In the genomic region with DNA sequence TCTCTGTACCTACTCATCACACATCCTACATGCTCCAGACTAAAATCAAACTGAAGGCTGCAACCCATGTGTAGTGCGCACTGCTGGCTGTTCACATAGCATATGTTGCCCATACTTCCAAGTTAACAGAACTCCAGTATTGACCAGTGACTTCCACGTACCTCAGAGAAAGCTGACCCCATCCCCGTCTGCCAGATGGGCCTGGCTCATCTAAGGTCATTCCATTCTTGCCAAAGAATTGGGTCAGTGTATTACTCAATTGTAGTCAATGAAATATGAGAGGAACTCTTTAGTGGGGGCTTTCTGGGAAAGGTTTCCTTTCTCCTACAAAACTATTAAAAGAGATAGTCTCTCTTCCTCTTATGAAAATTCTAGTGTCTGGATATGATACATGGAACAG, we compare ENCODE assay signal across 23 cellular contexts.
"Had no signal": no experiment of that assay in that cellular context is flagged by ENCODE, and none has a peak within 500 bp of the region (broad histone marks: within the 10 kb centered on the region; RNA-seq: fewer than 3 reads in every experiment).

No MANE protein-coding gene starts in this region.

- H3K36me3 ChIP-seq: heart right ventricle, left ventricle myocardium inferior, neural progenitor cell, right atrium auricular region, transverse colon, vagina had no signal

- H3K27ac Mint-ChIP-seq: activated B cell treated with CpG ODN at 0.5 μM for 24 hours; activated CD4-positive, alpha-beta memory T cell treated with anti-CD3 and anti-CD28 coated beads for 36 hours; activated CD4-positive, alpha-beta T cell treated with anti-CD3 and anti-CD28 coated beads for 36 hours; activated naive CD4-positive, alpha-beta T cell treated with anti-CD3 and anti-CD28 coated beads, Interleukin-2, amount 10 ng/mL, durations not matched to agents 7 days and 5 days; activated T-cell treated with anti-CD3 and anti-CD28 coated beads, Interleukin-2, amount 50 U/mL, for 72 hours; brain; progenitor cell of endocrine pancreas; stimulated activated memory B cell treated with anti-CD40 and anti-IgM and Interleukin-4, amounts not matched to agents 10 μg/mL and 1 μg/mL and 100 μg/mL, for 72 hours; T-helper 1 cell treated with Interleukin-12 subunit alpha and Interleukin-12 subunit beta and Interleukin-4 antibody, amounts not matched to agents 30 μg/mL and 1 μg/mL, for 36 hours had no signal

- H3K4me2 ChIP-seq: neural progenitor cell had no signal

- ATAC-seq: activated CD4-positive, alpha-beta T cell treated with anti-CD3 and anti-CD28 coated beads for 36 hours; activated T-cell treated with anti-CD3 and anti-CD28 coated beads, Interleukin-2, amount 50 U/mL, for 72 hours; heart right ventricle; naive thymus-derived CD4-positive, alpha-beta T cell; stimulated activated memory B cell treated with anti-CD40 and anti-IgM and Interleukin-4, amounts not matched to agents 10 μg/mL and 1 μg/mL and 100 μg/mL, for 72 hours had no signal

- H3K4me3 Mint-ChIP-seq: activated B cell treated with CpG ODN at 0.5 μM for 24 hours; activated CD4-positive, alpha-beta memory T cell treated with anti-CD3 and anti-CD28 coated beads for 36 hours; activated CD4-positive, alpha-beta T cell treated with anti-CD3 and anti-CD28 coated beads for 36 hours; activated naive CD4-positive, alpha-beta T cell treated with anti-CD3 and anti-CD28 coated beads, Interleukin-2, amount 10 ng/mL, durations not matched to agents 7 days and 5 days; activated T-cell treated with anti-CD3 and anti-CD28 coated beads, Interleukin-2, amount 50 U/mL, for 72 hours; brain; naive thymus-derived CD4-positive, alpha-beta T cell; neural progenitor cell; stimulated activated memory B cell treated with anti-CD40 and anti-IgM and Interleukin-4, amounts not matched to agents 10 μg/mL and 1 μg/mL and 100 μg/mL, for 72 hours; T-helper 1 cell treated with Interleukin-12 subunit alpha and Interleukin-12 subunit beta and Interleukin-4 antibody, amounts not matched to agents 30 μg/mL and 1 μg/mL, for 36 hours had no signal

- H3K27ac ChIP-seq: epithelial cell of prostate, heart right ventricle, left ventricle myocardium inferior, neural progenitor cell, skin epidermis, stomach, transverse colon, vagina had no signal

- H3K4me1 Mint-ChIP-seq: activated B cell treated with CpG ODN at 0.5 μM for 24 hours; activated naive CD4-positive, alpha-beta T cell treated with anti-CD3 and anti-CD28 coated beads, Interleukin-2, amount 10 ng/mL, durations not matched to agents 7 days and 5 days had no signal

- H3K4me1 ChIP-seq: stomach had no signal

- H3K36me3 Mint-ChIP-seq: activated CD4-positive, alpha-beta memory T cell treated with anti-CD3 and anti-CD28 coated beads for 36 hours; activated naive CD4-positive, alpha-beta T cell treated with anti-CD3 and anti-CD28 coated beads, Interleukin-2, amount 10 ng/mL, durations not matched to agents 7 days and 5 days; brain; naive thymus-derived CD4-positive, alpha-beta T cell; neural progenitor cell; stimulated activated memory B cell treated with anti-CD40 and anti-IgM and Interleukin-4, amounts not matched to agents 10 μg/mL and 1 μg/mL and 100 μg/mL, for 72 hours had no signal

- H3K4me3 ChIP-seq: heart right ventricle, left ventricle myocardium inferior, neural progenitor cell, right atrium auricular region, skin epidermis, stomach, transverse colon, vagina had no signal

- H3K27me3 Mint-ChIP-seq: activated CD4-positive, alpha-beta memory T cell treated with anti-CD3 and anti-CD28 coated beads for 36 hours; activated CD4-positive, alpha-beta T cell treated with anti-CD3 and anti-CD28 coated beads for 36 hours; activated naive CD4-positive, alpha-beta T cell treated with anti-CD3 and anti-CD28 coated beads, Interleukin-2, amount 10 ng/mL, durations not matched to agents 7 days and 5 days; naive thymus-derived CD4-positive, alpha-beta T cell; progenitor cell of endocrine pancreas; stimulated activated memory B cell treated with anti-CD40 and anti-IgM and Interleukin-4, amounts not matched to agents 10 μg/mL and 1 μg/mL and 100 μg/mL, for 72 hours had no signal

- H3K27me3 ChIP-seq: heart right ventricle, neural progenitor cell, right atrium auricular region, stomach, transverse colon, vagina had no signal

- H3K9me3 Mint-ChIP-seq: activated B cell treated with CpG ODN at 0.5 μM for 24 hours; activated CD4-positive, alpha-beta memory T cell treated with anti-CD3 and anti-CD28 coated beads for 36 hours; activated naive CD4-positive, alpha-beta T cell treated with anti-CD3 and anti-CD28 coated beads, Interleukin-2, amount 10 ng/mL, durations not matched to agents 7 days and 5 days; activated T-cell treated with anti-CD3 and anti-CD28 coated beads, Interleukin-2, amount 50 U/mL, for 72 hours; brain; naive thymus-derived CD4-positive, alpha-beta T cell; neural progenitor cell; stimulated activated memory B cell treated with anti-CD40 and anti-IgM and Interleukin-4, amounts not matched to agents 10 μg/mL and 1 μg/mL and 100 μg/mL, for 72 hours; T-helper 1 cell treated with Interleukin-12 subunit alpha and Interleukin-12 subunit beta and Interleukin-4 antibody, amounts not matched to agents 30 μg/mL and 1 μg/mL, for 36 hours had no signal

- DNase-seq: activated B cell treated with CpG ODN at 0.5 μM for 24 hours; activated CD4-positive, alpha-beta memory T cell treated with anti-CD3 and anti-CD28 coated beads for 36 hours; activated CD4-positive, alpha-beta T cell treated with anti-CD3 and anti-CD28 coated beads for 36 hours; activated effector memory CD4-positive, alpha-beta T cell treated with Interleukin-2 at 50 U/mL for 16 hours; activated naive CD4-positive, alpha-beta T cell treated with anti-CD3 and anti-CD28 coated beads, Interleukin-2, amount 10 ng/mL, durations not matched to agents 7 days and 5 days; activated T-cell treated with anti-CD3 and anti-CD28 coated beads, Interleukin-2, amount 50 U/mL, for 72 hours; heart right ventricle; kidney; left ventricle myocardium inferior; naive thymus-derived CD4-positive, alpha-beta T cell; stimulated activated CD4-positive, alpha-beta T cell treated with anti-CD3 and anti-CD28 coated beads, Interleukin-1b, Interleukin-23, amount 100 ng/mL, for 48 hours; stomach; T1000; transverse colon had no signal

- H3K9me3 ChIP-seq: left ventricle myocardium inferior, right atrium auricular region, stomach, transverse colon, vagina had no signal

- H2AFZ ChIP-seq: neural progenitor cell had no signal
